ENCODE assay signal across 1 cellular context in the genomic region with DNA sequence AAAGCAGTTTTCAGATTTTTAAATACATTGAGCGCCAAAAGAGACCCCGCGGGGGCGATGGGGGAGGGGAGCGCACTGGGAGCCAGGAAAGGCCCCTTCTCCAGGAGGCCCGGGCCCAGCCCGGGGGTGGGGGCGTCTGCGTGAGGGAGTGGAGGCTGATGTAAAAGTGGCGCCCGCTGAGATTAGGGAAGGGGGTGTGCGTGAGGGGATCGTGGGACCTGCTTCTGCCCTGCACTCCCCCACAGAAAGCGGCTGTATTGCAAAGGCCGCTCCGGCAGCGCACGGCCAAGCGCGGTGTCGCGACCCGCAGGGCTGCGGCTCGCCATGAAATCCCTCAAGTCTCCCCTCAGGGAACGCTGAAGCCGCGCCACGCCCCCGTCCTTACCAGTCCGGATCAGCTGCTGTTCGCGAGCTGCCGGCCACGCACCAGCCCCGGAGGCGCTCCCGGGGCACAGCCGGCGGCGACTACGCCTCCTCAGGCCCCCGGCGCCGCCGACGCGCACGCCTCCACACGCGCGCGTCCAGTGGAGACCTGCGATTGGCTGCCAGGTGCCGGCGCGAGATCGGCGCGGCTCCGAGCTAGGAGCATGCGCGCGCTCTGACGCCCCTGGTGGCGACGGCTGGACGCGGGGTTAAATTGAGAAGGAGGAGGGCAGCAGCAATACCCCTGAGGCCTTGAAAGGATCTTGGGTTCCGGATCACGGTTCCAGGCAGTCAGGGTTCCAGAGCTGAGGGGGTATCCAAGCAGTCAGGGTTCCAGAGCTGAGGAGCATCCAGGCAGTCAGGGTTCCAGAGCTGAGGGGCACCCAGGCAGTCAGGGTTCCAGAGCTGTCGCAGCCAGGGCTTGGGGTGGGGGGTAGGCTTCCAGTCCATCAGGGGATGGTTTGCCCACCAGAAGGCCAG.
TF ChIP-seq lines count a peak whose summit lies in the region.

ZNF280B (minus strand) TSS at position 469 of the 903 bp plus-strand sequence. CDS start 19,344 bp downstream, outside the sequence.

TF ChIP-seq in HepG2, 621 proteins besides CTCF, POLR2A, EP300 and RAD21 (continued from another document and continues in another):
- TF ChIP-seq, protein P1, sequence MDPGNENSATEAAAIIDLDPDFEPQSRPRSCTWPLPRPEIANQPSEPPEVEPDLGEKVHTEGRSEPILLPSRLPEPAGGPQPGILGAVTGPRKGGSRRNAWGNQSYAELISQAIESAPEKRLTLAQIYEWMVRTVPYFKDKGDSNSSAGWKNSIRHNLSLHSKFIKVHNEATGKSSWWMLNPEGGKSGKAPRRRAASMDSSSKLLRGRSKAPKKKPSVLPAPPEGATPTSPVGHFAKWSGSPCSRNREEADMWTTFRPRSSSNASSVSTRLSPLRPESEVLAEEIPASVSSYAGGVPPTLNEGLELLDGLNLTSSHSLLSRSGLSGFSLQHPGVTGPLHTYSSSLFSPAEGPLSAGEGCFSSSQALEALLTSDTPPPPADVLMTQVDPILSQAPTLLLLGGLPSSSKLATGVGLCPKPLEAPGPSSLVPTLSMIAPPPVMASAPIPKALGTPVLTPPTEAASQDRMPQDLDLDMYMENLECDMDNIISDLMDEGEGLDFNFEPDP (CRISPR knock-in tag; conservative IDR thresholded peaks at IDR 0.05), result no peak
- TF ChIP-seq ZNF501 (CRISPR knock-in tag; IDR thresholded peaks at IDR 0.05), result peak; percentile 74
- TF ChIP-seq, protein P2, sequence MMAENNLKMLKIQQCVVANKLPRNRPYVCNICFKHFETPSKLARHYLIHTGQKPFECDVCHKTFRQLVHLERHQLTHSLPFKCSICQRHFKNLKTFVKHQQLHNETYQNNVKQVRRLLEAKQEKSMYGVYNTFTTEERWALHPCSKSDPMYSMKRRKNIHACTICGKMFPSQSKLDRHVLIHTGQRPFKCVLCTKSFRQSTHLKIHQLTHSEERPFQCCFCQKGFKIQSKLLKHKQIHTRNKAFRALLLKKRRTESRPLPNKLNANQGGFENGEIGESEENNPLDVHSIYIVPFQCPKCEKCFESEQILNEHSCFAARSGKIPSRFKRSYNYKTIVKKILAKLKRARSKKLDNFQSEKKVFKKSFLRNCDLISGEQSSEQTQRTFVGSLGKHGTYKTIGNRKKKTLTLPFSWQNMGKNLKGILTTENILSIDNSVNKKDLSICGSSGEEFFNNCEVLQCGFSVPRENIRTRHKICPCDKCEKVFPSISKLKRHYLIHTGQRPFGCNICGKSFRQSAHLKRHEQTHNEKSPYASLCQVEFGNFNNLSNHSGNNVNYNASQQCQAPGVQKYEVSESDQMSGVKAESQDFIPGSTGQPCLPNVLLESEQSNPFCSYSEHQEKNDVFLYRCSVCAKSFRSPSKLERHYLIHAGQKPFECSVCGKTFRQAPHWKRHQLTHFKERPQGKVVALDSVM (CRISPR knock-in tag; IDR thresholded peaks at IDR 0.05), result no peak
- peak; percentile 43; the same call in 1 of the 2 replicates for TF ChIP-seq ZNF792 (CRISPR knock-in tag; IDR thresholded peaks at IDR 0.05)
- peak; percentile 81 for TF ChIP-seq POLR2G (IDR thresholded peaks at IDR 0.05; ENCODE audit: low read depth, low read length)
- TF ChIP-seq SNAPC5 (CRISPR knock-in tag; IDR thresholded peaks at IDR 0.05; ENCODE audit: borderline replicate concordance), result 0 out of 2 replicates have a peak, but pooled peaks have one; percentile 47
- no peak for TF ChIP-seq THRA (CRISPR knock-in tag; IDR thresholded peaks at IDR 0.05; ENCODE audit: borderline replicate concordance)
- no peak; the same call in 1 of the 2 replicates for TF ChIP-seq IRF9 (CRISPR knock-in tag; IDR thresholded peaks at IDR 0.05; ENCODE audit: borderline replicate concordance)
- TF ChIP-seq ZNF251 (CRISPR knock-in tag; IDR thresholded peaks at IDR 0.05), result no peak
- no peak for TF ChIP-seq ZNF136 (CRISPR knock-in tag; IDR thresholded peaks at IDR 0.05; ENCODE audit: low read depth)
- no peak for TF ChIP-seq PAX8 (CRISPR knock-in tag; IDR thresholded peaks at IDR 0.05; ENCODE audit: borderline replicate concordance)
- peak; percentile 26; the same call in 1 of the 2 replicates for TF ChIP-seq FOXK1 (CRISPR knock-in tag; IDR thresholded peaks at IDR 0.05; ENCODE audit: borderline replicate concordance, low read depth)
- TF ChIP-seq, protein P3, sequence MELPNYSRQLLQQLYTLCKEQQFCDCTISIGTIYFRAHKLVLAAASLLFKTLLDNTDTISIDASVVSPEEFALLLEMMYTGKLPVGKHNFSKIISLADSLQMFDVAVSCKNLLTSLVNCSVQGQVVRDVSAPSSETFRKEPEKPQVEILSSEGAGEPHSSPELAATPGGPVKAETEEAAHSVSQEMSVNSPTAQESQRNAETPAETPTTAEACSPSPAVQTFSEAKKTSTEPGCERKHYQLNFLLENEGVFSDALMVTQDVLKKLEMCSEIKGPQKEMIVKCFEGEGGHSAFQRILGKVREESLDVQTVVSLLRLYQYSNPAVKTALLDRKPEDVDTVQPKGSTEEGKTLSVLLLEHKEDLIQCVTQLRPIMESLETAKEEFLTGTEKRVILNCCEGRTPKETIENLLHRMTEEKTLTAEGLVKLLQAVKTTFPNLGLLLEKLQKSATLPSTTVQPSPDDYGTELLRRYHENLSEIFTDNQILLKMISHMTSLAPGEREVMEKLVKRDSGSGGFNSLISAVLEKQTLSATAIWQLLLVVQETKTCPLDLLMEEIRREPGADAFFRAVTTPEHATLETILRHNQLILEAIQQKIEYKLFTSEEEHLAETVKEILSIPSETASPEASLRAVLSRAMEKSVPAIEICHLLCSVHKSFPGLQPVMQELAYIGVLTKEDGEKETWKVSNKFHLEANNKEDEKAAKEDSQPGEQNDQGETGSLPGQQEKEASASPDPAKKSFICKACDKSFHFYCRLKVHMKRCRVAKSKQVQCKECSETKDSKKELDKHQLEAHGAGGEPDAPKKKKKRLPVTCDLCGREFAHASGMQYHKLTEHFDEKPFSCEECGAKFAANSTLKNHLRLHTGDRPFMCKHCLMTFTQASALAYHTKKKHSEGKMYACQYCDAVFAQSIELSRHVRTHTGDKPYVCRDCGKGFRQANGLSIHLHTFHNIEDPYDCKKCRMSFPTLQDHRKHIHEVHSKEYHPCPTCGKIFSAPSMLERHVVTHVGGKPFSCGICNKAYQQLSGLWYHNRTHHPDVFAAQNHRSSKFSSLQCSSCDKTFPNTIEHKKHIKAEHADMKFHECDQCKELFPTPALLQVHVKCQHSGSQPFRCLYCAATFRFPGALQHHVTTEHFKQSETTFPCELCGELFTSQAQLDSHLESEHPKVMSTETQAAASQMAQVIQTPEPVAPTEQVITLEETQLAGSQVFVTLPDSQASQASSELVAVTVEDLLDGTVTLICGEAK (IDR thresholded peaks at IDR 0.05), result no peak
- TF ChIP-seq, protein P3 (CRISPR knock-in tag; IDR thresholded peaks at IDR 0.05), result no peak
- peak; percentile 63; the same call in 1 of the 2 replicates for TF ChIP-seq ZNF558 (CRISPR knock-in tag; IDR thresholded peaks at IDR 0.05; ENCODE audit: borderline replicate concordance)
- TF ChIP-seq ZNF616 (CRISPR knock-in tag; IDR thresholded peaks at IDR 0.05; ENCODE audit: low read depth), result peak; percentile 66; the same call in 1 of the 2 replicates
- TF ChIP-seq, protein P4, sequence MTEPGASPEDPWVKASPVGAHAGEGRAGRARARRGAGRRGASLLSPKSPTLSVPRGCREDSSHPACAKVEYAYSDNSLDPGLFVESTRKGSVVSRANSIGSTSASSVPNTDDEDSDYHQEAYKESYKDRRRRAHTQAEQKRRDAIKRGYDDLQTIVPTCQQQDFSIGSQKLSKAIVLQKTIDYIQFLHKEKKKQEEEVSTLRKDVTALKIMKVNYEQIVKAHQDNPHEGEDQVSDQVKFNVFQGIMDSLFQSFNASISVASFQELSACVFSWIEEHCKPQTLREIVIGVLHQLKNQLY (CRISPR knock-in tag; IDR thresholded peaks at IDR 0.05), result 0 out of 2 replicates have a peak, but pooled peaks have one; percentile 52
- no peak for TF ChIP-seq MTA3 (CRISPR knock-in tag; IDR thresholded peaks at IDR 0.05)
- no peak for TF ChIP-seq SUZ12 (IDR thresholded peaks at IDR 0.05; ENCODE audit: low read depth, low read length)
- TF ChIP-seq ASH2L (IDR thresholded peaks at IDR 0.05; ENCODE audit: insufficient read length, low read depth, low read length), result peak; percentile 73
- TF ChIP-seq RBM22 (optimal IDR thresholded peaks at IDR 0.05; ENCODE audit: low read length), result no peak
- TF ChIP-seq, protein P5, sequence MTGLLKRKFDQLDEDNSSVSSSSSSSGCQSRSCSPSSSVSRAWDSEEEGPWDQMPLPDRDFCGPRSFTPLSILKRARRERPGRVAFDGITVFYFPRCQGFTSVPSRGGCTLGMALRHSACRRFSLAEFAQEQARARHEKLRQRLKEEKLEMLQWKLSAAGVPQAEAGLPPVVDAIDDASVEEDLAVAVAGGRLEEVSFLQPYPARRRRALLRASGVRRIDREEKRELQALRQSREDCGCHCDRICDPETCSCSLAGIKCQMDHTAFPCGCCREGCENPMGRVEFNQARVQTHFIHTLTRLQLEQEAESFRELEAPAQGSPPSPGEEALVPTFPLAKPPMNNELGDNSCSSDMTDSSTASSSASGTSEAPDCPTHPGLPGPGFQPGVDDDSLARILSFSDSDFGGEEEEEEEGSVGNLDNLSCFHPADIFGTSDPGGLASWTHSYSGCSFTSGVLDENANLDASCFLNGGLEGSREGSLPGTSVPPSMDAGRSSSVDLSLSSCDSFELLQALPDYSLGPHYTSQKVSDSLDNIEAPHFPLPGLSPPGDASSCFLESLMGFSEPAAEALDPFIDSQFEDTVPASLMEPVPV (CRISPR knock-in tag; IDR thresholded peaks at IDR 0.05), result 0 out of 2 replicates have a peak, but pooled peaks have one; percentile 85
- no peak for TF ChIP-seq IKZF4 (CRISPR knock-in tag; IDR thresholded peaks at IDR 0.05; ENCODE audit: borderline replicate concordance, low read depth, not compliant biosample characterization)
- TF ChIP-seq RFX5 (IDR thresholded peaks at IDR 0.05; ENCODE audit: low read depth, low read length), result peak; percentile 60
- no peak for TF ChIP-seq SRF (IDR thresholded peaks at IDR 0.05; ENCODE audit: low read depth, low read length)
- TF ChIP-seq WIZ (CRISPR knock-in tag; IDR thresholded peaks at IDR 0.05), result no peak
- peak; percentile 71 for TF ChIP-seq TAF1 (CRISPR knock-in tag; IDR thresholded peaks at IDR 0.05)
- TF ChIP-seq, protein P6, sequence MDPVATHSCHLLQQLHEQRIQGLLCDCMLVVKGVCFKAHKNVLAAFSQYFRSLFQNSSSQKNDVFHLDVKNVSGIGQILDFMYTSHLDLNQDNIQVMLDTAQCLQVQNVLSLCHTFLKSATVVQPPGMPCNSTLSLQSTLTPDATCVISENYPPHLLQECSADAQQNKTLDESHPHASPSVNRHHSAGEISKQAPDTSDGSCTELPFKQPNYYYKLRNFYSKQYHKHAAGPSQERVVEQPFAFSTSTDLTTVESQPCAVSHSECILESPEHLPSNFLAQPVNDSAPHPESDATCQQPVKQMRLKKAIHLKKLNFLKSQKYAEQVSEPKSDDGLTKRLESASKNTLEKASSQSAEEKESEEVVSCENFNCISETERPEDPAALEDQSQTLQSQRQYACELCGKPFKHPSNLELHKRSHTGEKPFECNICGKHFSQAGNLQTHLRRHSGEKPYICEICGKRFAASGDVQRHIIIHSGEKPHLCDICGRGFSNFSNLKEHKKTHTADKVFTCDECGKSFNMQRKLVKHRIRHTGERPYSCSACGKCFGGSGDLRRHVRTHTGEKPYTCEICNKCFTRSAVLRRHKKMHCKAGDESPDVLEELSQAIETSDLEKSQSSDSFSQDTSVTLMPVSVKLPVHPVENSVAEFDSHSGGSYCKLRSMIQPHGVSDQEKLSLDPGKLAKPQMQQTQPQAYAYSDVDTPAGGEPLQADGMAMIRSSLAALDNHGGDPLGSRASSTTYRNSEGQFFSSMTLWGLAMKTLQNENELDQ (CRISPR knock-in tag; IDR thresholded peaks at IDR 0.05; ENCODE audit: borderline replicate concordance), result no peak
- no peak for TF ChIP-seq ZNF124 (CRISPR knock-in tag; IDR thresholded peaks at IDR 0.05)
